13 cellular contexts compared by ENCODE assay signal in the genomic region with DNA sequence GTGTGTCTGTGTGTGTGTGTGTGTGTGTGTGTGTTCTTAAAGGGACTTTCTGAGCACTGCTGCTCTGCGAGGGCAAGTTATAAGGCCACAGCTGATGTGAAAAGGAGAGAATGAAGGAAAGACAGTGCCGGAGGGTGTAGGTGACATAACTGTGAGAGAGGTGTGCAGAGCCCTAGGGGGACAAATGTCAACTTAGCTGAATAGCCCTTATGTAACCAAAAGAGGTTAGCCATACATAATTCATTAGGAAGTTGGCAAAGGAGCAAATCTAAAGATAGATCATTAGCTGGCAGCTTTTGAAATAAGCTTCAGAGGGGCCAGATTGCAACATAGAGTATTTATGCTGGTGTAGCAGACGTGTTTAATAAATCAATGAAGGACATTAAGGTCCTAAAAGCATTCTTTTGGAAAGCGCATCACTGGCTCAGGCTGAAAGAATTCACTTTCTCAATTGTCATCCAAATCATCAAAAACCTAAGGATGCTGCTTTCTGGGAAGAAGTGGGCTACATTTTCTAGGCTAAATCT.
DNase-seq lines count a peak whose midpoint lies in the region; ATAC-seq, FAIRE-seq and TF ChIP-seq lines count a peak whose summit lies in the region.
"Had no signal": no experiment of that assay in that cellular context is flagged by ENCODE, and none has a peak within 500 bp of the region (broad histone marks: within the 10 kb centered on the region; RNA-seq: fewer than 3 reads in every experiment).

No MANE protein-coding gene starts in this region.

- no peaks in the 10 kb centered on the region for H3K79me2 ChIP-seq in HepG2 (ENCODE audit: insufficient read depth, low read length)

- intact Hi-C loops in adrenal gland (cut with DNase I) = no loop called here
- intact Hi-C loops in HepG2 (cut with micrococcal nuclease; ENCODE audit: unreplicated experiment) = no loop called here
- intact Hi-C loops in transverse colon (cut with DNase I; ENCODE audit: low total_unique reads) = no loop called here
- intact Hi-C loops in CD8-positive, alpha-beta T cell (cut with DNase I, micrococcal nuclease) = no loop called here

- TF ChIP-seq CTCF in adrenal gland (IDR thresholded peaks at IDR 0.05) (no peak), HepG2 (CRISPR knock-in tag; IDR thresholded peaks at IDR 0.05) (no peak), transverse colon (IDR thresholded peaks at IDR 0.05) (no peak)
- no peak for TF ChIP-seq CTCF in CD8-positive, alpha-beta T cell (IDR thresholded peaks at IDR 0.05)

- 9 to 19% (median 15%) methylated on average over 4 of the region's 4 CpGs for WGBS in adrenal gland, 4 donors
- WGBS in HepG2 (ENCODE audit: low lambda C conversion rate) = 15% methylated on average over 4 of the region's 4 CpGs
- 43 to 44% methylated on average over 4 of the region's 4 CpGs for WGBS in transverse colon (ENCODE audit: low coverage in 1 of 2), 2 donors

- TF ChIP-seq EP300 in HepG2 (IDR thresholded peaks at IDR 0.05; ENCODE audit: low read depth in 2 of 2, low read length in 2 of 2) (no peak), HepG2 (CRISPR knock-in tag; IDR thresholded peaks at IDR 0.05; ENCODE audit: borderline replicate concordance) (no peak), transverse colon (IDR thresholded peaks at IDR 0.05; ENCODE audit: low read depth) (peak; percentile 66)

- BruUV-seq in HepG2 (replicated peaks; lab: Mats Ljungman, UMichigan) = no TSS peak

- H3K4me1 ChIP-seq in adrenal gland (replicated peaks in 1 of 2) = peaks cover 5 to 14% of the 10 kb centered on the region in 2 donors
- no peaks in the 10 kb centered on the region for H3K4me1 ChIP-seq in HepG2 (ENCODE audit: insufficient read depth, low read length)
- H3K4me1 ChIP-seq in transverse colon = peaks cover 0 to 12% (median 6%) of the 10 kb centered on the region in 4 donors
- H3K4me1 ChIP-seq in CD8-positive, alpha-beta T cell (ENCODE audit: insufficient read depth, low read length) = no peaks in the 10 kb centered on the region
- H3K4me1 ChIP-seq: testis had no signal

- H3K4me1 Mint-ChIP-seq in CD8-positive, alpha-beta T cell (ENCODE audit: low read depth) = no peaks in the 10 kb centered on the region

- H3K4me2 ChIP-seq in HepG2 (ENCODE audit: low read depth, low read length) = no peak overlapping the region

- H3K36me3 ChIP-seq in adrenal gland (replicated peaks in 1 of 2) (no peaks in the 10 kb centered on the region), HepG2 (replicated peaks in 1 of 2; ENCODE audit: control insufficient read depth in 1 of 2, insufficient read depth in 2 of 2, low read length in 2 of 2) (no peaks in the 10 kb centered on the region), transverse colon (no peaks in the 10 kb centered on the region)
- no peaks in the 10 kb centered on the region for H3K36me3 ChIP-seq in CD8-positive, alpha-beta T cell (ENCODE audit: insufficient read depth, low read length)

- no peak overlapping the region for H2AFZ ChIP-seq in HepG2 (ENCODE audit: low read length)

- no peak overlapping the region for H3K27ac Mint-ChIP-seq in CD8-positive, alpha-beta T cell
- H3K27ac Mint-ChIP-seq: dendritic cell treated with granulocyte-macrophage colony-stimulating factor and Interleukin-4, amounts not matched to agents 40 ng/mL and 50 ng/mL, for 4 days had no signal

- DNase-seq in NCI-H1417 (lab: John Stamatoyannopoulos, UW) (peak in 2 of 3 experiments; percentile 33 to 58), NCI-H1417 treated with DMSO at 0.1 percent for 48 hours (lab: John Stamatoyannopoulos, UW) (no peak), adrenal gland (peak in 5 of 7 donors; percentile 14 to 37 (median 24)), HepG2 (ENCODE audit: low spot score) (no peak), transverse colon (no peak), HuH-7.5 (ENCODE audit: low spot score) (no peak)
- DNase-seq in CD8-positive, alpha-beta T cell = no peak
- DNase-seq: islet precursor cell, NCI-H1048, testis had no signal

- ATAC-seq in HepG2 (no peak), HG02798 (IDR thresholded peaks at IDR 0.05; ENCODE audit: poor library complexity, unreplicated experiment) (no peak)
- no peak for ATAC-seq in CD8-positive, alpha-beta T cell

- POLR2A ChIA-PET in HepG2 (lab: Yijun Ruan, JAX) = no interaction called here
- POLR2A ChIA-PET in CD8-positive, alpha-beta T cell (lab: Charles Lee) = no interaction called here

- no peak overlapping the region for H3K4me3 Mint-ChIP-seq in CD8-positive, alpha-beta T cell
- H3K4me3 Mint-ChIP-seq: dendritic cell treated with granulocyte-macrophage colony-stimulating factor and Interleukin-4, amounts not matched to agents 40 ng/mL and 50 ng/mL, for 4 days had no signal

- H3K27ac ChIP-seq in adrenal gland (no peak overlapping the region), HepG2 (ENCODE audit: extremely low read length, insufficient read depth, low read length) (no peak overlapping the region), transverse colon (peak overlapping the region; percentile 50 to 80 (median 70))
- no peak overlapping the region for H3K27ac ChIP-seq in CD8-positive, alpha-beta T cell (ENCODE audit: low read depth, low read length)
- H3K27ac ChIP-seq: testis had no signal

- H3K36me3 Mint-ChIP-seq in CD8-positive, alpha-beta T cell = no peaks in the 10 kb centered on the region

- TF ChIP-seq POLR2A in adrenal gland (IDR thresholded peaks at IDR 0.05) = no peak
- TF ChIP-seq POLR2A in HepG2 (IDR thresholded peaks at IDR 0.05; ENCODE audit: insufficient read depth in 1 of 2, low read depth in 2 of 2, low read length in 2 of 2) = no peak
- no peak for TF ChIP-seq POLR2A in transverse colon (IDR thresholded peaks at IDR 0.05)

- CTCF ChIA-PET in HepG2 (lab: Yijun Ruan, JAX; ENCODE audit: low intra/inter-chr PET ratio, low total read pairs) = no interaction called here
- CTCF ChIA-PET in CD8-positive, alpha-beta T cell (lab: Charles Lee) = no interaction called here

- H3K9me3 ChIP-seq in adrenal gland (replicated peaks in 1 of 3) (no peaks in the 10 kb centered on the region), HepG2 (ENCODE audit: low read length) (no peaks in the 10 kb centered on the region), transverse colon (no peaks in the 10 kb centered on the region)
- no peaks in the 10 kb centered on the region for H3K9me3 ChIP-seq in CD8-positive, alpha-beta T cell (ENCODE audit: low read length)
- H3K9me3 ChIP-seq: testis had no signal

- no peaks in the 10 kb centered on the region for H3K27me3 ChIP-seq in adrenal gland
- H3K27me3 ChIP-seq in HepG2 (ENCODE audit: control insufficient read depth in 1 of 2, insufficient read depth in 2 of 2, low read length in 2 of 2) = peaks cover 0 to 7% of the 10 kb centered on the region in 2 experiments; a peak in 1 of 5 replicates
- no peaks in the 10 kb centered on the region for H3K27me3 ChIP-seq in transverse colon
- no peaks in the 10 kb centered on the region for H3K27me3 ChIP-seq in CD8-positive, alpha-beta T cell (ENCODE audit: insufficient read depth, low read length)
- H3K27me3 ChIP-seq: testis had no signal

- in situ Hi-C loops in HepG2 (cut with HindIII; ENCODE audit: extremely low pct_ligation_motif_present, low pct_unique_long_range_greater_than_20kb) = no loop called here
- in situ Hi-C loops in transverse colon (cut with MboI; ENCODE audit: low pct_ligation_motif_present in 1 of 4, low pct_unique_long_range_greater_than_20kb in 1 of 4, low sequenced_read_pairs in 3 of 4) = no loop called here

- H4K20me1 ChIP-seq in HepG2 (ENCODE audit: insufficient read depth, low read length) = no peaks in the 10 kb centered on the region

- no peak overlapping the region for H3K4me3 ChIP-seq in adrenal gland
- no peak overlapping the region for H3K4me3 ChIP-seq in HepG2 (replicated peaks in 1 of 3; ENCODE audit: insufficient read depth in 1 of 3, low read depth in 2 of 3, low read length in 3 of 3)
- H3K4me3 ChIP-seq in transverse colon = no peak overlapping the region
- H3K4me3 ChIP-seq in CD8-positive, alpha-beta T cell (ENCODE audit: low read depth, low read length) = no peak overlapping the region
- H3K4me3 ChIP-seq: testis had no signal

- no peak for TF ChIP-seq RAD21 in HepG2 (CRISPR knock-in tag; IDR thresholded peaks at IDR 0.05)

- no peak for FAIRE-seq in HepG2 (lab: Jason Lieb, UNC)
- FAIRE-seq: A204.1 had no signal

- H3K27me3 Mint-ChIP-seq in CD8-positive, alpha-beta T cell (ENCODE audit: low read depth) = peaks cover 7% of the 10 kb centered on the region
- H3K27me3 Mint-ChIP-seq: dendritic cell treated with granulocyte-macrophage colony-stimulating factor and Interleukin-4, amounts not matched to agents 40 ng/mL and 50 ng/mL, for 4 days had no signal

- H3K9me3 Mint-ChIP-seq in CD8-positive, alpha-beta T cell = no peaks in the 10 kb centered on the region
- H3K9me3 Mint-ChIP-seq: dendritic cell treated with granulocyte-macrophage colony-stimulating factor and Interleukin-4, amounts not matched to agents 40 ng/mL and 50 ng/mL, for 4 days had no signal

- no peak overlapping the region for H3K9ac ChIP-seq in HepG2 (ENCODE audit: insufficient read depth, low read depth, low read length)

TF ChIP-seq in HepG2, 621 proteins besides CTCF, POLR2A, EP300 and RAD21:
- TF ChIP-seq ADNP (CRISPR knock-in tag; IDR thresholded peaks at IDR 0.05) (no peak), DNMT3B (CRISPR knock-in tag; conservative IDR thresholded peaks at IDR 0.05) (no peak), CEBPB (IDR thresholded peaks at IDR 0.05; ENCODE audit: borderline replicate concordance, low read depth, low read length) (0 out of 2 replicates have a peak, but pooled peaks have one; percentile 20), TEAD3 (CRISPR knock-in tag; optimal IDR thresholded peaks at IDR 0.05; ENCODE audit: borderline replicate concordance) (no peak), SNAI1 (CRISPR knock-in tag; IDR thresholded peaks at IDR 0.05; ENCODE audit: borderline replicate concordance) (no peak)
TF ChIP-seq in HepG2: peak in this region for 1.

Comparison
In these comparisons a context has a peak if more than half of its experiments do, and no peak if none do; other contexts are left out.
1. DNase-seq: peak in NCI-H1417 (2 of 3) and adrenal gland (5 of 7); none in NCI-H1417 treated with DMSO at 0.1 percent for 48 hours (single experiment), HepG2 (single experiment), transverse colon (single experiment), CD8-positive, alpha-beta T cell (0 of 7) and HuH-7.5 (single experiment).
2. H3K27ac ChIP-seq: peak in transverse colon (4 of 4); none in adrenal gland (0 of 5), HepG2 (single experiment) and CD8-positive, alpha-beta T cell (single experiment).